Comparison of ENCODE assay signal across 22 cellular contexts in the genomic region with DNA sequence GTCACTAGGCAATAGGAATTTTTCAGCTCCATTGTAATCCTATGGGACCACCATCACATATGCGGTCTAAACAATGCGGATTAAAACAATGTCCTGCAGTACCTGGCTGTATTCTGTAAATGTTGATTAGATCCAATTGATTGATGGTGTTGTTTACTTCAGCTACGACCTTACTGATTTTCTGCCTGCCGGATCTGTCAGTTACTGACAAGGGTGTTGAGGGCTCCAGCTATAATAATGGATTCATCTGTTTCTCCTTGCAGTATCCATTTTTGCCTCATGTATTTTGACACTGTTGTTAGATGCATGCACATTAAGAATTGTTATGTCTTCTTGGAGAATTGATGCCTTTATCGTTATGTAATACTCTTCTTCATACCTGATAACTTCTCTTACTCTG.
"Had no signal": no experiment of that assay in that cellular context is flagged by ENCODE, and none has a peak within 500 bp of the region (broad histone marks: within the 10 kb centered on the region; RNA-seq: fewer than 3 reads in every experiment).

No MANE protein-coding gene starts in this region.

- H3K27me3 Mint-ChIP-seq: activated CD8-positive, alpha-beta memory T cell treated with anti-CD3 and anti-CD28 coated beads, Interleukin-2, amount 10 ng/mL, durations not matched to agents 7 days and 5 days; dendritic cell treated with granulocyte-macrophage colony-stimulating factor and Interleukin-4, amounts not matched to agents 40 ng/mL and 50 ng/mL, for 4 days had no signal

- H3K27ac Mint-ChIP-seq: activated CD8-positive, alpha-beta memory T cell treated with anti-CD3 and anti-CD28 coated beads, Interleukin-2, amount 10 ng/mL, durations not matched to agents 7 days and 5 days; dendritic cell treated with granulocyte-macrophage colony-stimulating factor and Interleukin-4, amounts not matched to agents 40 ng/mL and 50 ng/mL, for 4 days; stimulated activated effector memory CD8-positive, alpha-beta T cell treated with anti-CD3 and anti-CD28 coated beads, Interleukin-12 subunit alpha, Interleukin-12 subunit beta, amount 100 ng/mL, for 72 hours had no signal

- ATAC-seq: activated CD8-positive, alpha-beta memory T cell treated with anti-CD3 and anti-CD28 coated beads, Interleukin-2, amount 10 ng/mL, durations not matched to agents 7 days and 5 days; esophagus mucosa; gastroesophageal sphincter; heart left ventricle; left ventricle myocardium superior; psoas muscle; sciatic nerve; stimulated activated effector memory CD8-positive, alpha-beta T cell treated with anti-CD3 and anti-CD28 coated beads, Interleukin-12 subunit alpha, Interleukin-12 subunit beta, amount 100 ng/mL, for 72 hours; upper lobe of right lung had no signal

- H3K36me3 ChIP-seq: cardiac muscle cell, gastroesophageal sphincter, heart left ventricle, ovary, thoracic aorta, upper lobe of right lung had no signal

- H3K9me3 ChIP-seq: gastroesophageal sphincter, heart left ventricle, ovary, psoas muscle, thoracic aorta, upper lobe of right lung had no signal

- H3K27ac ChIP-seq: cardiac muscle cell, gastroesophageal sphincter, heart left ventricle, ovary, psoas muscle, thoracic aorta, upper lobe of right lung had no signal

- H3K4me2 ChIP-seq: smooth muscle cell had no signal

- H3K27me3 ChIP-seq: cardiac muscle cell, gastroesophageal sphincter, heart left ventricle, ovary, upper lobe of right lung had no signal

- H3K9me3 Mint-ChIP-seq: dendritic cell treated with granulocyte-macrophage colony-stimulating factor and Interleukin-4, amounts not matched to agents 40 ng/mL and 50 ng/mL, for 4 days; stimulated activated effector memory CD8-positive, alpha-beta T cell treated with anti-CD3 and anti-CD28 coated beads, Interleukin-12 subunit alpha, Interleukin-12 subunit beta, amount 100 ng/mL, for 72 hours had no signal

- DNase-seq: activated CD4-positive, alpha-beta T cell treated with anti-CD3 and anti-CD28 coated beads, Interleukin-2, amount 50 U/mL, for 4 hours; activated CD8-positive, alpha-beta memory T cell treated with anti-CD3 and anti-CD28 coated beads, Interleukin-2, amount 10 ng/mL, durations not matched to agents 7 days and 5 days; activated effector memory CD4-positive, alpha-beta T cell treated with Interleukin-2 at 50 U/mL for 16 hours; activated naive CD4-positive, alpha-beta T cell treated with anti-CD3 and anti-CD28 coated beads, Interleukin-2, amount 50 U/mL, for 16 hours; activated T-cell treated with anti-CD3 and anti-CD28 coated beads, Interleukin-2, amount 50 U/mL, for 1 hour; amygdala; effector CD8-positive, alpha-beta T cell; heart left ventricle; left ventricle myocardium superior; ovary; psoas muscle; stimulated activated CD4-positive, alpha-beta T cell treated with anti-CD3 and anti-CD28 coated beads, Interleukin-4, amount 100 ng/mL, for 24 hours; T-helper 1 cell; upper lobe of right lung had no signal

- H3K4me3 ChIP-seq: cardiac muscle cell, gastroesophageal sphincter, heart left ventricle, ovary, psoas muscle, smooth muscle cell, thoracic aorta, upper lobe of right lung had no signal

- H3K4me3 Mint-ChIP-seq: activated CD8-positive, alpha-beta memory T cell treated with anti-CD3 and anti-CD28 coated beads, Interleukin-2, amount 10 ng/mL, durations not matched to agents 7 days and 5 days; dendritic cell treated with granulocyte-macrophage colony-stimulating factor and Interleukin-4, amounts not matched to agents 40 ng/mL and 50 ng/mL, for 4 days; stimulated activated effector memory CD8-positive, alpha-beta T cell treated with anti-CD3 and anti-CD28 coated beads, Interleukin-12 subunit alpha, Interleukin-12 subunit beta, amount 100 ng/mL, for 72 hours had no signal
